In the genomic region with DNA sequence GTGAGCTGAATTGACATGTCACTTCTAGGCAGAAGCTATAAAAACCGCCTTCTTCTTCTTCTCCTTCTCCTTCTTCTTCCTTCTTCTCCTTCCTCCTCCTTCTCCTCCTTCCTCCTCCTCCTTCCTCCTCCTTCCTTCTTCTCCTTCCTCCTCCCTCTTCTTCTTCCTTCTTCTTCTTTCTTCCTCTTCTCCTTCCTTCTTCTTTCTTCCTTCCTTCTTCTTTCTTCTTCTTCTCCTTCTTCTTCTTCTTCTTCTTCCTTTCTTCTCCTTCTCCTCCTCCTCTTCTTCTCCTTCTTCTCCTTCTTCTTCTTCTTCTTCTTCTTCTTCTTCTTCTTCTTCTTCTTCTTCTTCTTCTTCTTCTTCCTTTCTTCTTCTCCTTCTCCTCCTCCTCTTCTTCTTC, we compare ENCODE assay signal across 23 cellular contexts. TPM values are rescaled to one million over a fixed set of nuclear protein-coding genes. Genes with fewer than 3 reads are reported as not detected.
"Had no signal": no experiment of that assay in that cellular context is flagged by ENCODE, and none has a peak within 500 bp of the region (broad histone marks: within the 10 kb centered on the region; RNA-seq: fewer than 3 reads in every experiment).

No MANE protein-coding gene starts in this region.

- H3K4me3 ChIP-seq: coronary artery, esophagus squamous epithelium, heart right ventricle, lower lobe of right lung, right lobe of liver, suprapubic skin, transverse colon, upper lobe of right lung, uterus had no signal

- H3K9me3 ChIP-seq: esophagus squamous epithelium, heart right ventricle, lower lobe of right lung, right lobe of liver, suprapubic skin, transverse colon, upper lobe of right lung, uterus had no signal

- DNase-seq: effector memory CD8-positive, alpha-beta T cell; erythroblast; esophagus squamous epithelium; foreskin melanocyte; glutamatergic neuron; heart right ventricle; left ventricle myocardium superior; lower lobe of right lung; naive thymus-derived CD8-positive, alpha-beta T cell; right lobe of liver; small intestine; stimulated activated CD4-positive, alpha-beta T cell treated with anti-CD3 and anti-CD28 coated beads, Interleukin-15, amount 100 ng/mL, for 24 hours; stimulated activated CD4-positive, alpha-beta T cell treated with anti-CD3 and anti-CD28 coated beads, Interleukin-2, amount 100 ng/mL, for 48 hours; stimulated activated naive CD4-positive, alpha-beta T cell; stimulated activated naive CD8-positive, alpha-beta T cell treated with anti-CD3 and anti-CD28 coated beads, Interleukin-15, amount 100 ng/mL, for 72 hours; transverse colon; upper lobe of right lung; uterus had no signal

- H3K4me1 ChIP-seq: lower lobe of right lung, parathyroid adenoma, uterus had no signal

- H3K27ac Mint-ChIP-seq: effector memory CD8-positive, alpha-beta T cell; naive thymus-derived CD8-positive, alpha-beta T cell; progenitor cell of endocrine pancreas; stimulated activated naive CD8-positive, alpha-beta T cell treated with anti-CD3 and anti-CD28 coated beads, Interleukin-15, amount 100 ng/mL, for 72 hours had no signal

- H2AFZ ChIP-seq: parathyroid adenoma had no signal

- H3K27me3 ChIP-seq: esophagus squamous epithelium, heart right ventricle, right lobe of liver, suprapubic skin, transverse colon, upper lobe of right lung, uterus had no signal

- H3K36me3 ChIP-seq: esophagus squamous epithelium, heart right ventricle, lower lobe of right lung, right lobe of liver, suprapubic skin, transverse colon, upper lobe of right lung, uterus had no signal

- ATAC-seq: effector memory CD8-positive, alpha-beta T cell; heart right ventricle; left ventricle myocardium superior; lower lobe of right lung; naive thymus-derived CD8-positive, alpha-beta T cell; right lobe of liver; stimulated activated naive CD8-positive, alpha-beta T cell treated with anti-CD3 and anti-CD28 coated beads, Interleukin-15, amount 100 ng/mL, for 72 hours; upper lobe of right lung had no signal

- H3K36me3 Mint-ChIP-seq: naive thymus-derived CD8-positive, alpha-beta T cell had no signal

- H3K9me3 Mint-ChIP-seq: effector memory CD8-positive, alpha-beta T cell; naive thymus-derived CD8-positive, alpha-beta T cell; stimulated activated naive CD8-positive, alpha-beta T cell treated with anti-CD3 and anti-CD28 coated beads, Interleukin-15, amount 100 ng/mL, for 72 hours had no signal

- H3K27me3 Mint-ChIP-seq: effector memory CD8-positive, alpha-beta T cell; naive thymus-derived CD8-positive, alpha-beta T cell; progenitor cell of endocrine pancreas; stimulated activated naive CD8-positive, alpha-beta T cell treated with anti-CD3 and anti-CD28 coated beads, Interleukin-15, amount 100 ng/mL, for 72 hours had no signal

- H3K27ac ChIP-seq: coronary artery, esophagus squamous epithelium, heart right ventricle, lower lobe of right lung, parathyroid adenoma, right lobe of liver, suprapubic skin, transverse colon, upper lobe of right lung, uterus had no signal

- H3K9ac ChIP-seq: parathyroid adenoma had no signal

- H3K4me3 Mint-ChIP-seq: effector memory CD8-positive, alpha-beta T cell; naive thymus-derived CD8-positive, alpha-beta T cell; stimulated activated naive CD8-positive, alpha-beta T cell treated with anti-CD3 and anti-CD28 coated beads, Interleukin-15, amount 100 ng/mL, for 72 hours had no signal

RNA-seq across cellular contexts. Expression of a gene that starts 22.2 kb away (rescaled TPM):
- polyA plus RNA-seq: neural cell had no signal
